14 cellular contexts compared by ENCODE assay signal in the genomic region with DNA sequence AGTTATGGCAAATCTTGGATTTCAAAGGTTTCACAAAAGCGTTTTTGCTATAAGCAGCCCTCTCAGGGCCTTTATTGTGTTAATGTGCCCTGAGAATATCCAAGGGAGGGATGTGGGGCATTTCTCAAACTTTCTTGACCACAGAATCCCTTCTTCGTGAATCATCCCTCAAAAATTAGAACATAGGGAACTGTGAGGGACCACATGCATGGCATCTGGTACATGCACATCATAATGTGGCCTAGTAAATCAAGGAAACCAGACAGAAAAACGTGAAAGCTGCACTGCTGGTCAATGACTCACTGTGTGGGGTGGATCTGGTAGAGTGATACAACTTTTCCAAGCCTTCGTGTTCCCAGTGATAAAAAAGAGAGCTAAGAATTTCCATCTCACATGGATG. TPM values are rescaled to one million over a fixed set of nuclear protein-coding genes. Genes with fewer than 3 reads are reported as not detected.
DNase-seq lines count a peak whose midpoint lies in the region; ATAC-seq, FAIRE-seq and TF ChIP-seq lines count a peak whose summit lies in the region.
"Had no signal": no experiment of that assay in that cellular context is flagged by ENCODE, and none has a peak within 500 bp of the region (broad histone marks: within the 10 kb centered on the region; RNA-seq: fewer than 3 reads in every experiment).

No MANE protein-coding gene starts in this region.

- no peak overlapping the region for H4K8ac ChIP-seq in mesendoderm (ENCODE audit: low read depth, low read length)

- no peak overlapping the region for H2BK120ac ChIP-seq in mesendoderm (ENCODE audit: low read depth, low read length)

- no peaks in the 10 kb centered on the region for H3K27me3 ChIP-seq in mesendoderm (ENCODE audit: insufficient read depth, low read length, poor library complexity)
- H3K27me3 ChIP-seq: MG63 had no signal

- no peak overlapping the region for H2BK5ac ChIP-seq in mesendoderm (ENCODE audit: low read length)

- no peak overlapping the region for H3K18ac ChIP-seq in mesendoderm (ENCODE audit: low read length)

- no peaks in the 10 kb centered on the region for H3K79me2 ChIP-seq in mesendoderm (ENCODE audit: control insufficient read depth, insufficient read depth, low read length)

- H3K27ac Mint-ChIP-seq in activated naive CD8-positive, alpha-beta T cell treated with anti-CD3 and anti-CD28 coated beads, Interleukin-2, amount 50 U/mL, for 24 hours = peak overlapping the region; percentile 47
- H3K27ac Mint-ChIP-seq: CD8-positive, alpha-beta T cell had no signal

- intact Hi-C loops in kidney (cut with DNase I) = no loop called here

- H3K4me2 ChIP-seq in mesendoderm (ENCODE audit: low read length) = no peak overlapping the region

- no peaks in the 10 kb centered on the region for H3K9me3 ChIP-seq in kidney (ENCODE audit: control insufficient read depth in 1 of 2, low read length in 2 of 2)
- H3K9me3 ChIP-seq: MG63, mucosa of descending colon had no signal

- no peak overlapping the region for H3K4ac ChIP-seq in mesendoderm (ENCODE audit: low read depth, low read length)

- H3K4me3 ChIP-seq in mesendoderm (ENCODE audit: low read length) (no peak overlapping the region), kidney (ENCODE audit: low read length in 2 of 2) (no peak overlapping the region)
- H3K4me3 ChIP-seq: MG63, mucosa of descending colon had no signal

- TF ChIP-seq CTCF in kidney (IDR thresholded peaks at IDR 0.05; ENCODE audit: borderline replicate concordance, extremely low read depth, insufficient read depth) = no peak

- no peak overlapping the region for H3K23ac ChIP-seq in mesendoderm (ENCODE audit: low read length)

- no peak overlapping the region for H3K9ac ChIP-seq in mesendoderm (ENCODE audit: low read length)
- H3K9ac ChIP-seq in kidney (ENCODE audit: low read length in 2 of 2) = no peak overlapping the region

- no peak overlapping the region for H2AK5ac ChIP-seq in mesendoderm (ENCODE audit: low read length)

- no peaks in the 10 kb centered on the region for H3K27me3 Mint-ChIP-seq in activated naive CD8-positive, alpha-beta T cell treated with anti-CD3 and anti-CD28 coated beads, Interleukin-2, amount 50 U/mL, for 24 hours

- H3K4me1 ChIP-seq in mesendoderm (ENCODE audit: control insufficient read depth, low read depth, low read length) = no peaks in the 10 kb centered on the region
- no peaks in the 10 kb centered on the region for H3K4me1 ChIP-seq in kidney (ENCODE audit: control insufficient read depth in 1 of 2, insufficient read depth in 1 of 2, low read depth in 1 of 2, low read length in 2 of 2)

- H2BK15ac ChIP-seq in mesendoderm (replicated peaks; ENCODE audit: low read depth) = no peak overlapping the region

- H3K36me3 ChIP-seq in mesendoderm (ENCODE audit: control insufficient read depth, insufficient read depth, low read length) (peaks cover 19% of the 10 kb centered on the region), kidney (ENCODE audit: control insufficient read depth in 1 of 2, insufficient read depth in 2 of 2, low read length in 2 of 2) (peaks cover 34 to 72% of the 10 kb centered on the region in 2 donors)

- H3K9me3 Mint-ChIP-seq in activated naive CD8-positive, alpha-beta T cell treated with anti-CD3 and anti-CD28 coated beads, Interleukin-2, amount 50 U/mL, for 24 hours = no peaks in the 10 kb centered on the region
- H3K9me3 Mint-ChIP-seq: CD8-positive, alpha-beta T cell had no signal

- H3K4me3 Mint-ChIP-seq in activated naive CD8-positive, alpha-beta T cell treated with anti-CD3 and anti-CD28 coated beads, Interleukin-2, amount 50 U/mL, for 24 hours = no peak overlapping the region
- H3K4me3 Mint-ChIP-seq: CD8-positive, alpha-beta T cell had no signal

- H3K27ac ChIP-seq in mesendoderm (ENCODE audit: low read depth, low read length) (no peak overlapping the region), kidney (ENCODE audit: low read depth in 2 of 2, low read length in 2 of 2) (no peak overlapping the region)

- H3K56ac ChIP-seq in mesendoderm (ENCODE audit: low read length) = no peak overlapping the region

- no peak overlapping the region for H4K5ac ChIP-seq in mesendoderm (ENCODE audit: low read length)

- H3K79me1 ChIP-seq in mesendoderm (ENCODE audit: low read length) = peaks cover 5% of the 10 kb centered on the region

- peaks cover 70% of the 10 kb centered on the region for H3K36me3 Mint-ChIP-seq in activated naive CD8-positive, alpha-beta T cell treated with anti-CD3 and anti-CD28 coated beads, Interleukin-2, amount 50 U/mL, for 24 hours (ENCODE audit: low read depth)

- DNase-seq in AG08395 (ENCODE audit: low spot score) = peak; percentile 97
- peak; percentile 78 for DNase-seq in H54 (ENCODE audit: insufficient read length, low spot score)
- no peak for DNase-seq in activated naive CD8-positive, alpha-beta T cell treated with anti-CD3 and anti-CD28 coated beads, Interleukin-2, amount 50 U/mL, for 24 hours
- peak; percentile 91 for DNase-seq in hepatic stellate cell (ENCODE audit: low spot score)
- no peak for DNase-seq in stimulated activated CD8-positive, alpha-beta memory T cell treated with anti-CD3 and anti-CD28 coated beads, Interleukin-4, amount 100 ng/mL, for 48 hours
- DNase-seq in NCI-H748 (lab: John Stamatoyannopoulos, UW; ENCODE audit: unreplicated experiment) = no peak
- DNase-seq in mesendoderm = no peak
- DNase-seq in kidney = no peak
- DNase-seq: activated CD4-positive, CD25-positive, alpha-beta regulatory T cell; CD8-positive, alpha-beta T cell; MG63; mucosa of descending colon; NCI-H446 treated with DMSO at 0.1 percent for 48 hours; right cardiac atrium had no signal

- peaks cover 15% of the 10 kb centered on the region for H3K4me1 Mint-ChIP-seq in activated naive CD8-positive, alpha-beta T cell treated with anti-CD3 and anti-CD28 coated beads, Interleukin-2, amount 50 U/mL, for 24 hours

- WGBS in mesendoderm (ENCODE audit: extremely low coverage, insufficient coverage, low lambda C conversion rate) = no CpG with 5 or more reads among the region's 4 CpGs

- ATAC-seq in activated naive CD8-positive, alpha-beta T cell treated with anti-CD3 and anti-CD28 coated beads, Interleukin-2, amount 50 U/mL, for 24 hours = peak; percentile 74
- ATAC-seq: CD8-positive, alpha-beta T cell; mucosa of descending colon; right cardiac atrium had no signal

- FAIRE-seq in H54 (lab: Jason Lieb, UNC) = peak; percentile 99
- FAIRE-seq in kidney (lab: Jason Lieb, UNC) = no peak

- TF ChIP-seq POLR2A in H54 (IDR thresholded peaks at IDR 0.05; ENCODE audit: low read depth, low read length) = no peak

RNA-seq across cellular contexts. Expression of gene DDX31, which starts 22.4 kb away (rescaled TPM):
- polyA plus RNA-seq in mesendoderm (2013, experiment 1 of 2) = 25.4 TPM
- 24.9 TPM for polyA plus RNA-seq in mesendoderm (2013, experiment 2 of 2)
- total RNA-seq in kidney = 27.6 TPM
- 6.4 TPM for polyA plus RNA-seq in kidney (ENCODE audit: insufficient read depth, low read depth, low replicate concordance)

RNA-seq across cellular contexts. Expression of gene GTF3C4, which starts 22.9 kb away (rescaled TPM):
- polyA plus RNA-seq in mesendoderm (2013, experiment 1 of 2) = 27.4 TPM
- 26.7 TPM for polyA plus RNA-seq in mesendoderm (2013, experiment 2 of 2)
- 21.0 TPM for total RNA-seq in kidney
- polyA plus RNA-seq in kidney (ENCODE audit: insufficient read depth, low read depth, low replicate concordance) = 3.7 TPM

Comparison
In these comparisons a context has a peak if more than half of its experiments do, and no peak if none do; other contexts are left out.
1. DNase-seq: peak in AG08395 (single experiment), H54 (single experiment) and hepatic stellate cell (single experiment); none in activated naive CD8-positive, alpha-beta T cell treated with anti-CD3 and anti-CD28 coated beads, Interleukin-2, amount 50 U/mL, for 24 hours (single experiment), stimulated activated CD8-positive, alpha-beta memory T cell treated with anti-CD3 and anti-CD28 coated beads, Interleukin-4, amount 100 ng/mL, for 48 hours (single experiment), NCI-H748 (single experiment), mesendoderm (single experiment) and kidney (single experiment).